11 cellular contexts compared by ENCODE assay signal in genomic region chr7:130292682-130293257, GRCh38. TPM values are rescaled to one million over a fixed set of nuclear protein-coding genes. Genes with fewer than 3 reads are reported as not detected.
A peak's percentile ranks its signal among the peaks of the same experiment; 100 is the strongest.
DNase-seq lines count a peak whose midpoint lies in the region; ATAC-seq and TF ChIP-seq lines count a peak whose summit lies in the region.
"Had no signal": no experiment of that assay in that cellular context is flagged by ENCODE, and none has a peak within 500 bp of the region (broad histone marks: within the 10 kb centered on the region; RNA-seq: fewer than 3 reads in every experiment).

CPA4 (plus strand) TSS chr7:130293161; CDS start chr7:130293181, 20 bp downstream.

- in situ Hi-C loops in astrocyte of the cerebellum (cut with HindIII; ENCODE audit: low sequenced_read_pairs) = no loop called here

- H2BK5ac ChIP-seq in mesenchymal stem cell (ENCODE audit: low read depth, low read length, poor library complexity, severe bottlenecking) = peak within 1 kb of the TSS; percentile 63

- H2BK12ac ChIP-seq in mesenchymal stem cell (ENCODE audit: low read length in 2 of 2) = peak within 1 kb of the TSS in 1 of 2 experiments; percentile 61

- WGBS in mesenchymal stem cell = 0% methylated on average over 1 of the region's 1 CpG

- H3K14ac ChIP-seq in mesenchymal stem cell (ENCODE audit: low read length in 2 of 2) = no peak within 1 kb of the TSS

- DNase-seq in AG08395 (ENCODE audit: low spot score) (peak; percentile 91), HPDE6-E6E7 (ENCODE audit: extremely low spot score) (peak; percentile 88), astrocyte of the cerebellum (ENCODE audit: low read depth) (peak; percentile 55), mesenchymal stem cell (peak; percentile 91), ecto neural progenitor cell (ENCODE audit: low spot score) (no peak), NOMO-1 (lab: John Stamatoyannopoulos, UW; ENCODE audit: unreplicated experiment in 2 of 2) (no peak), germinal center (ENCODE audit: low spot score) (no peak)
- DNase-seq: activated naive CD4-positive, alpha-beta T cell treated with anti-CD3 and anti-CD28 coated beads, Interleukin-2, amount 10 ng/mL, durations not matched to agents 7 days and 5 days; immature natural killer cell had no signal

- H3K4me2 ChIP-seq in mesenchymal stem cell (ENCODE audit: low read length, poor library complexity, severe bottlenecking) = peak within 1 kb of the TSS; percentile 12

- H3K9ac ChIP-seq in mesenchymal stem cell (ENCODE audit: low read length) = peak within 1 kb of the TSS; percentile 76

- no peak within 1 kb of the TSS for H3K4me3 ChIP-seq in astrocyte of the cerebellum (ENCODE audit: low read depth, low read length)
- H3K4me3 ChIP-seq in mesenchymal stem cell (ENCODE audit: insufficient read depth in 1 of 2, low read depth in 1 of 2, low read length in 2 of 2) = peak within 1 kb of the TSS; percentile 29 to 46

- H3K36me3 ChIP-seq in mesenchymal stem cell (ENCODE audit: control insufficient read depth in 1 of 2, insufficient read depth in 2 of 2, low read depth in 1 of 2, low read length in 2 of 2) = peaks cover 0 to 17% of the 10 kb centered on the region in 2 experiments

- H4K8ac ChIP-seq in mesenchymal stem cell (ENCODE audit: low read length) = no peak within 1 kb of the TSS

- peak within 1 kb of the TSS; percentile 69 for H2BK120ac ChIP-seq in mesenchymal stem cell (ENCODE audit: low read depth, low read length)

- no peak within 1 kb of the TSS for H3K4ac ChIP-seq in mesenchymal stem cell (ENCODE audit: low read depth in 1 of 2, low read length in 2 of 2)

- ATAC-seq in HG03196 (IDR thresholded peaks at IDR 0.05; ENCODE audit: unreplicated experiment) = no peak

- no peak within 1 kb of the TSS for H3K23ac ChIP-seq in mesenchymal stem cell (ENCODE audit: low read length in 2 of 2)

- H3K27ac ChIP-seq in mesenchymal stem cell (ENCODE audit: low read length, poor library complexity, severe bottlenecking) = peak within 1 kb of the TSS; percentile 96

- H3K18ac ChIP-seq in mesenchymal stem cell (ENCODE audit: low read depth in 1 of 2, low read length in 2 of 2) = peak within 1 kb of the TSS in 1 of 2 experiments; percentile 62

- H2AK5ac ChIP-seq in mesenchymal stem cell (ENCODE audit: low read length, severe bottlenecking) = peak within 1 kb of the TSS; percentile 45

- H3K79me1 ChIP-seq in mesenchymal stem cell (replicated peaks; ENCODE audit: low read length, poor library complexity, severe bottlenecking) = peaks cover 17% of the 10 kb centered on the region

- no peaks in the 10 kb centered on the region for H3K9me3 ChIP-seq in mesenchymal stem cell (ENCODE audit: control insufficient read depth, low read length)

- TF ChIP-seq CTCF in astrocyte of the cerebellum (IDR thresholded peaks at IDR 0.05; ENCODE audit: low read depth, low read length, missing control alignments) = no peak

- H3K27me3 ChIP-seq in mesenchymal stem cell (ENCODE audit: control insufficient read depth in 1 of 2, insufficient read depth in 1 of 2, low read length in 2 of 2) = no peaks in the 10 kb centered on the region

- H2AFZ ChIP-seq in mesenchymal stem cell (ENCODE audit: low read depth, low read length) = no peak within 1 kb of the TSS

- H2BK15ac ChIP-seq in mesenchymal stem cell (ENCODE audit: low read depth, poor library complexity, severe bottlenecking) = peak within 1 kb of the TSS; percentile 37

- peaks cover 18% of the 10 kb centered on the region for H3K4me1 ChIP-seq in mesenchymal stem cell (ENCODE audit: control insufficient read depth, insufficient read depth, low read depth, low read length)

- H4K91ac ChIP-seq in mesenchymal stem cell (ENCODE audit: low read length) = peak within 1 kb of the TSS; percentile 71

RNA-seq across cellular contexts. Expression of gene CPA4, which starts in this region (rescaled TPM):
- polyA plus RNA-seq in mesenchymal stem cell (2013, experiment 1 of 2) = 36.9 TPM
- polyA plus RNA-seq in mesenchymal stem cell (2013, experiment 2 of 2) = 36.9 TPM
- polyA plus RNA-seq: IgD-negative memory B cell, immature natural killer cell had no signal

Comparison
In these comparisons a context has a peak if more than half of its experiments do, and no peak if none do; other contexts are left out.
1. DNase-seq: peak in AG08395 (single experiment), HPDE6-E6E7 (single experiment), astrocyte of the cerebellum (single experiment) and mesenchymal stem cell (single experiment); none in ecto neural progenitor cell (single experiment), NOMO-1 (0 of 2) and germinal center (single experiment).